ENCODE assay signal across 8 cellular contexts in the genomic region with DNA sequence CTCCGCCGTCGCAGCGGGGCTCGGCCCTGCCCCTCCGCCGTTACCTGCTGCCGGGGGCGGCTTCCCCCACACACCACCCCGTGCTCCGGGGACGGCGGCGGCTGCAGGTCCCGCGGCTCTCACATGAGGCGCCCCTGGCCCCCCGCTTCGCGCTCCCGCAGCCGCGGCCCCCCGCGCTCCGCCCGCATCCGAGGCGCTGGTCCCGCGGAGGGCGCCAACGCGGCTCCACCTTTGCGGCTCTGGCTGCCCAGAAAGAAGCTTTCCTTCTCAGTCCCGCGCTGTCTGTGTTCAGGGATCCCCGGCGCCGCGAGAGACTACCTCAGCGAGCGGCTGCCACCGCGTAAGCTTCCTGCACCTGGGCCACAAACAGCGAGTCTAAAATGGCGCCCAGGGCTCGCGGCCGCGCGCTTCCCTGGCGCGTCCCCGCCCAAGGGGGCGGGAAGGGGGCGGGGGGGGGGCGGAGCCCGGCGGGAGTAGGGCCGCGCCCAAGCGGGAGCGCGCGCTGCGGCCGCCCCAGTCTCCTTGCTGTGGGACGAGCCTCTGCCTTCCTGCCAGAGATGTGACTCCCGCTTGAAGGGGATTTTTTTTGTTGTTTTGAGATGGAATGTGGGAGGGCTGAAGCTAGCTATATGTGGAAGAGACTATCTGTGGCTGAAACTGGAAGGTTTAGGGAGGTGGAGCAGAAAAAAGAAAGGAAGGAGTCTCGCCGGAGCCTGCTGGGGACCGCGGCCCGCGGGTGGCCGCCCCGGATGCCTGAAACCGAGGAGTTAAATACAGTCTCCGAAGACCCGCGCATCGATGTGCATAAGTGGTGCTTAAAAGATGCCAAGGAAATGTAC. TPM values are rescaled to one million over a fixed set of nuclear protein-coding genes. Genes with fewer than 3 reads are reported as not detected.
A peak's percentile ranks its signal among the peaks of the same experiment; 100 is the strongest.
DNase-seq lines count a peak whose midpoint lies in the region; ATAC-seq and TF ChIP-seq lines count a peak whose summit lies in the region.

A gene with protein sequence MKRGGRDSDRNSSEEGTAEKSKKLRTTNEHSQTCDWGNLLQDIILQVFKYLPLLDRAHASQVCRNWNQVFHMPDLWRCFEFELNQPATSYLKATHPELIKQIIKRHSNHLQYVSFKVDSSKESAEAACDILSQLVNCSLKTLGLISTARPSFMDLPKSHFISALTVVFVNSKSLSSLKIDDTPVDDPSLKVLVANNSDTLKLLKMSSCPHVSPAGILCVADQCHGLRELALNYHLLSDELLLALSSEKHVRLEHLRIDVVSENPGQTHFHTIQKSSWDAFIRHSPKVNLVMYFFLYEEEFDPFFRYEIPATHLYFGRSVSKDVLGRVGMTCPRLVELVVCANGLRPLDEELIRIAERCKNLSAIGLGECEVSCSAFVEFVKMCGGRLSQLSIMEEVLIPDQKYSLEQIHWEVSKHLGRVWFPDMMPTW (minus strand): TSS at position 377 of the 839 bp plus-strand sequence. CDS start 5,299 bp downstream, outside the sequence.

- peak within 1 kb of the TSS; percentile 74 for H3K4me3 ChIP-seq in kidney epithelial cell (ENCODE audit: low read depth, low read length)

- no peaks in the 10 kb centered on the region for H3K27me3 ChIP-seq in kidney epithelial cell (ENCODE audit: control insufficient read depth, insufficient read depth, low read length)

- no peak for TF ChIP-seq CTCF in kidney epithelial cell (IDR thresholded peaks at IDR 0.05; ENCODE audit: insufficient read depth, low read length, poor library complexity, severe bottlenecking)

- H3K36me3 ChIP-seq in kidney epithelial cell (ENCODE audit: control insufficient read depth, insufficient read depth, low read length) = no peaks in the 10 kb centered on the region

- DNase-seq in AG20443 (ENCODE audit: low spot score) (peak; percentile 98), NCI-H460 (ENCODE audit: extremely low read depth, low read depth) (peak; percentile 61), cerebellum (ENCODE audit: low spot score) (peak; percentile 95), kidney epithelial cell (ENCODE audit: low read depth) (no peak)
- peak; percentile 63 to 70 for DNase-seq in activated CD4-positive, alpha-beta T cell treated with anti-CD3 and anti-CD28 coated beads for 24 hours (ENCODE audit: low read depth in 2 of 2)
- DNase-seq in stimulated activated CD4-positive, alpha-beta T cell treated with anti-CD3 and anti-CD28 coated beads, Interleukin-15, amount 100 ng/mL, for 24 hours = peak; percentile 85

- ATAC-seq in GM19035 (IDR thresholded peaks at IDR 0.05; ENCODE audit: unreplicated experiment) = peak; percentile 59
- ATAC-seq in HG03342 (IDR thresholded peaks at IDR 0.05; ENCODE audit: unreplicated experiment) = peak; percentile 62

RNA-seq across cellular contexts. Expression of the gene that starts here (rescaled TPM):
- total RNA-seq in NCI-H460 (2014; rRNA removed; shearing (Covaris generic)) = 25.4 and 31.9 TPM in 2 replicates
- 19.4 and 22.1 TPM in 2 replicates for polyA plus RNA-seq in NCI-H460 (2014; cell fraction: nucleus; rRNA removed)
- total RNA-seq in cerebellum (80.1 TPM), kidney epithelial cell (35.2 and 38.0 TPM in 2 replicates)
